ENCODE assay signal across 9 cellular contexts in the genomic region with DNA sequence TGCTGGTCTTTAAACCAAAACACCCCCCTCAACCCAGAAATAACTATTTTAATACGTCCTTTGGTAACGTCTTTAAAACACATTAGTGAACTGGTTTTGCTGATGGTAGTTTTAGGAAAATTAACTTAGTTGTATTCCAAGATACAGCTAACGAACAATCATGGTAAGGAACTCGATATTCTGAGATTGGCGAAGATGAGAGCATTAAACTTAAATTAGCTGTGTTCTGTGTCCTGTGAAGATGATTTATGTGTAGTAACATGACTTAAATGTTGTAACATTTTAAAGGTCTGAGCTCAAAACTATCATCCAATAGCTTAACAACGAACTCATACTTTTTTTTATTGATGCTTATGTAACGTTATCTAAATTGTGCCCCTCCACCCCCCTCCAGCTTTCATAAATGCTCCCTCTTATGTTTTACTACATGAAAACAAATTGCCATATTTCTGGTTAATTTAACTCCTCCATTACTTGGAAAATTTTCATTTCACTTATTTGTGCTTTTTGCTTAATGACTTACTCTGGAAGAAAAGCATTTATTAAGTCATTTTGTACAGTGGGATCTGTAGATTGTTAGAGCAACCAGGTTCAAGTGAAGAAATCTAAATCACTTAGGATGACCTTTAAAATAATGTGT. TPM values are rescaled to one million over a fixed set of nuclear protein-coding genes. Genes with fewer than 3 reads are reported as not detected.
DNase-seq lines count a peak whose midpoint lies in the region; ATAC-seq and TF ChIP-seq lines count a peak whose summit lies in the region.
"Had no signal": no experiment of that assay in that cellular context is flagged by ENCODE, and none has a peak within 500 bp of the region (broad histone marks: within the 10 kb centered on the region; RNA-seq: fewer than 3 reads in every experiment).

No MANE protein-coding gene starts in this region.

- peak overlapping the region; percentile 46; the same call in 1 of the 2 replicates for H3K4me3 ChIP-seq in PC-9
- H3K4me3 ChIP-seq in fibroblast of lung (replicated peaks in 1 of 4; ENCODE audit: control extremely low read depth in 1 of 4, insufficient read depth in 1 of 4, low read depth in 3 of 4, low read length in 4 of 4), result peak overlapping the region; percentile 47 to 77 (median 54)
- H3K4me3 ChIP-seq in prostate gland, result peak overlapping the region; percentile 35 to 45

- H4K20me1 ChIP-seq in PC-9 (ENCODE audit: insufficient read depth) (no peaks in the 10 kb centered on the region), fibroblast of lung (ENCODE audit: control insufficient read depth, extremely low read depth, insufficient read depth, low read length) (no peaks in the 10 kb centered on the region)

- no peak for TF ChIP-seq CTCF in Calu3 (IDR thresholded peaks at IDR 0.05; ENCODE audit: unreplicated experiment)
- TF ChIP-seq CTCF in PC-9 (conservative IDR thresholded peaks at IDR 0.05), result no peak
- TF ChIP-seq CTCF in fibroblast of lung (conservative IDR thresholded peaks at IDR 0.05 in 1 of 2, IDR thresholded peaks at IDR 0.05 in 1 of 2; ENCODE audit: low read depth in 1 of 2, low read length in 2 of 2), result no peak
- TF ChIP-seq CTCF in prostate gland (IDR thresholded peaks at IDR 0.05), result no peak

- H3K4me3 Mint-ChIP-seq in Calu3 (ENCODE audit: low read depth, unreplicated experiment), result peak overlapping the region; percentile 75

- H3K9me3 ChIP-seq in PC-9 (ENCODE audit: insufficient read depth, low read depth) (no peaks in the 10 kb centered on the region), fibroblast of lung (ENCODE audit: control insufficient read depth, insufficient read depth, low read depth, low read length) (no peaks in the 10 kb centered on the region), prostate gland (no peaks in the 10 kb centered on the region)

- H3K27me3 ChIP-seq in PC-9 (ENCODE audit: insufficient read depth, low read depth), result no peaks in the 10 kb centered on the region
- H3K27me3 ChIP-seq in fibroblast of lung (ENCODE audit: control insufficient read depth, insufficient read depth, low read length), result no peaks in the 10 kb centered on the region
- H3K27me3 ChIP-seq in prostate gland (replicated peaks; ENCODE audit: insufficient read depth), result no peaks in the 10 kb centered on the region

- H3K36me3 Mint-ChIP-seq in Calu3 (ENCODE audit: insufficient read depth, unreplicated experiment), result peaks cover 28% of the 10 kb centered on the region

- no peak overlapping the region for H3K9ac ChIP-seq in fibroblast of lung (ENCODE audit: insufficient read depth, low read length)

- H3F3A ChIP-seq in PC-9 (ENCODE audit: insufficient read depth, low read depth), result no peaks in the 10 kb centered on the region

- no peaks in the 10 kb centered on the region for H3K4me1 ChIP-seq in PC-9 (replicated peaks; ENCODE audit: insufficient read depth)
- H3K4me1 ChIP-seq in fibroblast of lung (ENCODE audit: control insufficient read depth, extremely low read depth, insufficient read depth, low read length), result no peaks in the 10 kb centered on the region
- H3K4me1 ChIP-seq in prostate gland (replicated peaks), result no peaks in the 10 kb centered on the region

- CTCF ChIA-PET in Calu3 (lab: Charles Lee), result interaction anchor here (0.6 to 1.4 kb wide), 6 partner anchors 11 to 1329 kb away, joined by 3 to 4 read pairs (median 3); no protein-coding TSS in a partner anchor
- CTCF ChIA-PET in PC-9 (lab: Charles Lee), result no interaction called here

- H3K9me2 ChIP-seq in PC-9 (ENCODE audit: insufficient read depth), result no peaks in the 10 kb centered on the region

- H2AFZ ChIP-seq in PC-9 (no peak overlapping the region), fibroblast of lung (ENCODE audit: low read length) (no peak overlapping the region)

- no peaks in the 10 kb centered on the region for H3K27me3 Mint-ChIP-seq in Calu3 (ENCODE audit: unreplicated experiment)

- TF ChIP-seq POLR2A in prostate gland (IDR thresholded peaks at IDR 0.05), result no peak

- H3K27ac ChIP-seq in PC-9 (no peak overlapping the region), fibroblast of lung (ENCODE audit: insufficient read depth, low read length) (no peak overlapping the region), prostate gland (peak overlapping the region in 1 of 2 donors; percentile 6)

- DNase-seq in Calu3 (no peak), PC-9 (no peak), fibroblast of lung (ENCODE audit: low read depth in 2 of 2) (peak in 1 of 2 donors; percentile 45), prostate gland (ENCODE audit: low spot score) (no peak), KG1 (lab: John Stamatoyannopoulos, UW) (no peak), SKM-1 treated with dmso at 0.1 percent for 144 hours (lab: John Stamatoyannopoulos, UW; ENCODE audit: unreplicated experiment) (no peak), NCI-H1930 (lab: John Stamatoyannopoulos, UW) (no peak)
- DNase-seq: activated gamma-delta T cell had no signal

- BruUV-seq in Calu3 (replicated peaks; lab: Mats Ljungman, UMichigan) (TSS peak; percentile 27), PC-9 (replicated peaks; lab: Mats Ljungman, UMichigan) (no TSS peak)

- 11% methylated on average over 7 of the region's 7 CpGs for WGBS in prostate gland

- peaks cover 19% of the 10 kb centered on the region for H3K4me1 Mint-ChIP-seq in Calu3 (ENCODE audit: low read depth, unreplicated experiment)

- H3K27ac Mint-ChIP-seq in Calu3 (ENCODE audit: unreplicated experiment), result peak overlapping the region; percentile 70

- no peak for ATAC-seq in GM19328 (IDR thresholded peaks at IDR 0.05; ENCODE audit: unreplicated experiment)

- no peaks in the 10 kb centered on the region for H3K36me3 ChIP-seq in PC-9 (ENCODE audit: low read depth)
- no peaks in the 10 kb centered on the region for H3K36me3 ChIP-seq in fibroblast of lung (ENCODE audit: control insufficient read depth, insufficient read depth, low read length)
- no peaks in the 10 kb centered on the region for H3K36me3 ChIP-seq in prostate gland

- POLR2A ChIA-PET in PC-9 (lab: Charles Lee; ENCODE audit: unreplicated experiment), result interaction anchor here (0.7 to 0.8 kb wide), 2 partner anchors 10 to 1850 kb away, joined by 3 to 24 read pairs; no protein-coding TSS in a partner anchor

- H3K4me2 ChIP-seq in PC-9 (peak overlapping the region; percentile 55; the same call in 1 of the 2 replicates), fibroblast of lung (ENCODE audit: extremely low read depth, insufficient read depth, low read length) (no peak overlapping the region)

- H3K79me2 ChIP-seq in PC-9 (ENCODE audit: low read depth) (no peaks in the 10 kb centered on the region), fibroblast of lung (ENCODE audit: control insufficient read depth, insufficient read depth, low read length) (no peaks in the 10 kb centered on the region)

- intact Hi-C loops in Calu3 (cut with micrococcal nuclease; ENCODE audit: unreplicated experiment), result loop anchor here (5.0 to 10.0 kb wide), 5 partner anchors 100 to 460 kb away; no protein-coding TSS in a partner anchor
- intact Hi-C loops in PC-9 (cut with micrococcal nuclease; ENCODE audit: unreplicated experiment), result loop anchor here (5.0 to 10.0 kb wide), 4 partner anchors 108 to 416 kb away; no protein-coding TSS in a partner anchor
- intact Hi-C loops in prostate gland (cut with DNase I), result loop anchor here (5.0 to 10.0 kb wide), 3 partner anchors 70 to 594 kb away; no protein-coding TSS in a partner anchor

- H3K9me3 Mint-ChIP-seq in Calu3 (ENCODE audit: low read depth, unreplicated experiment), result no peaks in the 10 kb centered on the region

RNA-seq across cellular contexts. Expression of a gene that starts 1.7 kb away (rescaled TPM):
- total RNA-seq in Calu3 (2022), result 19.7 and 20.0 TPM in 2 replicates
- not detected in 2 replicates for total RNA-seq in PC-9 (2021)
- 3.6 and 8.6 TPM in 2 replicates for total RNA-seq in fibroblast of lung
- polyA plus RNA-seq in fibroblast of lung, result 1.0 and 2.5 TPM in 2 replicates
- polyA plus RNA-seq in fibroblast of lung (2012), result 2.2 and 4.1 TPM in 2 replicates
- 3.0 and 18.7 TPM in 2 replicates for polyA minus RNA-seq in fibroblast of lung (ENCODE audit: low replicate concordance)
- 10 to 100 TPM in 1 of 2 donors, 1 to 10 TPM in 1; 4.8 to 13.2 TPM for total RNA-seq in prostate gland
